ENCODE assay signal across 8 cellular contexts in genomic region chr1:58515794-58516401, GRCh38. TPM values are rescaled to one million over a fixed set of nuclear protein-coding genes. Genes with fewer than 3 reads are reported as not detected.
DNase-seq lines count a peak whose midpoint lies in the region; ATAC-seq and TF ChIP-seq lines count a peak whose summit lies in the region.

No MANE protein-coding gene starts in this region.

- peak overlapping the region; percentile 57 for H3K27ac Mint-ChIP-seq in activated naive CD8-positive, alpha-beta T cell treated with anti-CD3 and anti-CD28 coated beads, Interleukin-2, amount 50 U/mL, for 24 hours
- no peak overlapping the region for H3K27ac Mint-ChIP-seq in activated T-helper 2 cell treated with anti-CD3 and anti-CD28 coated beads, Interferon-gamma antibody, Interleukin-2, Interleukin-4, amounts not matched to agents 10 μg/mL and 5 μg/mL and 100 μg/mL, durations not matched to agents 14 hours and 24 hours and 36 hours

- H3K27me3 Mint-ChIP-seq in activated naive CD8-positive, alpha-beta T cell treated with anti-CD3 and anti-CD28 coated beads, Interleukin-2, amount 50 U/mL, for 24 hours, result no peaks in the 10 kb centered on the region
- H3K27me3 Mint-ChIP-seq in activated T-helper 2 cell treated with anti-CD3 and anti-CD28 coated beads, Interferon-gamma antibody, Interleukin-2, Interleukin-4, amounts not matched to agents 10 μg/mL and 5 μg/mL and 100 μg/mL, durations not matched to agents 14 hours and 24 hours and 36 hours (ENCODE audit: low read depth), result no peaks in the 10 kb centered on the region

- no peak overlapping the region for H3K4me3 Mint-ChIP-seq in activated naive CD8-positive, alpha-beta T cell treated with anti-CD3 and anti-CD28 coated beads, Interleukin-2, amount 50 U/mL, for 24 hours
- H3K4me3 Mint-ChIP-seq in activated T-helper 2 cell treated with anti-CD3 and anti-CD28 coated beads, Interferon-gamma antibody, Interleukin-2, Interleukin-4, amounts not matched to agents 10 μg/mL and 5 μg/mL and 100 μg/mL, durations not matched to agents 14 hours and 24 hours and 36 hours (ENCODE audit: low read depth), result no peak overlapping the region

- H3K9me3 ChIP-seq in heart left ventricle, result peaks cover 0 to 7% (median 4%) of the 10 kb centered on the region in 12 donors

- WGBS in heart left ventricle, 4 donors, result 31 to 45% (median 38%) methylated on average over 2 of the region's 2 CpGs

- peaks cover 4% of the 10 kb centered on the region for H3K4me1 Mint-ChIP-seq in activated naive CD8-positive, alpha-beta T cell treated with anti-CD3 and anti-CD28 coated beads, Interleukin-2, amount 50 U/mL, for 24 hours
- H3K4me1 Mint-ChIP-seq in activated T-helper 2 cell treated with anti-CD3 and anti-CD28 coated beads, Interferon-gamma antibody, Interleukin-2, Interleukin-4, amounts not matched to agents 10 μg/mL and 5 μg/mL and 100 μg/mL, durations not matched to agents 14 hours and 24 hours and 36 hours (ENCODE audit: low read depth), result peaks cover 14% of the 10 kb centered on the region

- peak; percentile 43 for DNase-seq in SKM-1 treated with dmso at 0.1 percent for 144 hours (lab: John Stamatoyannopoulos, UW; ENCODE audit: unreplicated experiment)
- no peak for DNase-seq in SKM-1 (lab: John Stamatoyannopoulos, UW; ENCODE audit: unreplicated experiment)
- DNase-seq in HT1080 (ENCODE audit: low read depth), result peak; percentile 49
- DNase-seq in NCI-H82 treated with DMSO at 0.1 percent for 48 hours (lab: John Stamatoyannopoulos, UW; ENCODE audit: unreplicated experiment), result peak; percentile 80
- peak; percentile 14 for DNase-seq in activated naive CD8-positive, alpha-beta T cell treated with anti-CD3 and anti-CD28 coated beads, Interleukin-2, amount 50 U/mL, for 24 hours
- peak in 4 of 5 donors; percentile 20 to 35 (median 30) for DNase-seq in heart left ventricle
- peak; percentile 52 for DNase-seq in pulmonary artery endothelial cell (ENCODE audit: low read depth, low spot score)
- DNase-seq in activated T-helper 2 cell treated with anti-CD3 and anti-CD28 coated beads, Interferon-gamma antibody, Interleukin-2, Interleukin-4, amounts not matched to agents 10 μg/mL and 5 μg/mL and 100 μg/mL, durations not matched to agents 14 hours and 24 hours and 36 hours (ENCODE audit: low spot score), result no peak

- H3K36me3 Mint-ChIP-seq in activated naive CD8-positive, alpha-beta T cell treated with anti-CD3 and anti-CD28 coated beads, Interleukin-2, amount 50 U/mL, for 24 hours (ENCODE audit: low read depth), result peaks cover 9% of the 10 kb centered on the region
- H3K36me3 Mint-ChIP-seq in activated T-helper 2 cell treated with anti-CD3 and anti-CD28 coated beads, Interferon-gamma antibody, Interleukin-2, Interleukin-4, amounts not matched to agents 10 μg/mL and 5 μg/mL and 100 μg/mL, durations not matched to agents 14 hours and 24 hours and 36 hours (ENCODE audit: low read depth), result peaks cover 22% of the 10 kb centered on the region

- TF ChIP-seq POLR2A in heart left ventricle (IDR thresholded peaks at IDR 0.05), result no peak

- no peak overlapping the region for H3K4me3 ChIP-seq in heart left ventricle

- H3K4me1 ChIP-seq in heart left ventricle, result peaks cover 0 to 14% (median 0%) of the 10 kb centered on the region in 12 donors

- ATAC-seq in activated naive CD8-positive, alpha-beta T cell treated with anti-CD3 and anti-CD28 coated beads, Interleukin-2, amount 50 U/mL, for 24 hours, result no peak
- peak in 2 of 4 donors; percentile 39 to 72 for ATAC-seq in heart left ventricle

- peaks cover 0 to 59% (median 13%) of the 10 kb centered on the region in 9 donors for H3K36me3 ChIP-seq in heart left ventricle

- H3K27ac ChIP-seq in heart left ventricle, result no peak overlapping the region

- peak; percentile 56 to 82 (median 72) for TF ChIP-seq CTCF in heart left ventricle (IDR thresholded peaks at IDR 0.05)

- no peaks in the 10 kb centered on the region for H3K27me3 ChIP-seq in heart left ventricle

- H3K9me3 Mint-ChIP-seq in activated naive CD8-positive, alpha-beta T cell treated with anti-CD3 and anti-CD28 coated beads, Interleukin-2, amount 50 U/mL, for 24 hours, result no peaks in the 10 kb centered on the region
- peaks cover 6% of the 10 kb centered on the region for H3K9me3 Mint-ChIP-seq in activated T-helper 2 cell treated with anti-CD3 and anti-CD28 coated beads, Interferon-gamma antibody, Interleukin-2, Interleukin-4, amounts not matched to agents 10 μg/mL and 5 μg/mL and 100 μg/mL, durations not matched to agents 14 hours and 24 hours and 36 hours

- intact Hi-C loops in heart left ventricle (cut with DNase I), result loop anchor here (1.0 to 10.0 kb wide), 7 partner anchors 30 to 1429 kb away; partner anchors contain the start of gene OMA1 (in 8 of the 10)
- intact Hi-C loops in activated T-helper 2 cell treated with anti-CD3 and anti-CD28 coated beads, Interferon-gamma antibody, Interleukin-2, Interleukin-4, amounts not matched to agents 10 μg/mL and 5 μg/mL and 100 μg/mL, durations not matched to agents 14 hours and 24 hours and 36 hours (cut with micrococcal nuclease), result loop anchor here (1.0 to 5.0 kb wide), 3 partner anchors 30 to 1241 kb away; partner anchors contain the start of gene OMA1

RNA-seq across cellular contexts. Expression of gene OMA1, which starts 30.6 kb away (rescaled TPM):
- 18.8 and 22.6 TPM in 2 replicates for total RNA-seq in HT1080 (2014; rRNA removed; shearing (Covaris generic))
- polyA plus RNA-seq in HT1080 (2015; cell fraction: cytosol; rRNA removed), result 19.2 and 21.3 TPM in 2 replicates
- 48.0 and 69.4 TPM in 2 replicates for polyA plus RNA-seq in HT1080 (2015; cell fraction: nucleus; rRNA removed)
- total RNA-seq in heart left ventricle (10 to 100 TPM; 23.5 to 44.5 (median 37.2) TPM), pulmonary artery endothelial cell (8.8 and 20.6 TPM in 2 replicates)
- 10 to 100 TPM in 1 of 2 donors, 1 to 10 TPM in 1; 9.6 to 22.5 TPM for polyA plus RNA-seq in heart left ventricle
- total RNA-seq in activated T-helper 2 cell treated with anti-CD3 and anti-CD28 coated beads, Interferon-gamma antibody, Interleukin-2, Interleukin-4, amounts not matched to agents 10 μg/mL and 5 μg/mL and 100 μg/mL, durations not matched to agents 14 hours and 24 hours and 36 hours, result 10.2 and 10.3 TPM in 2 replicates

Comparison
In these comparisons a context has a peak if more than half of its experiments do, and no peak if none do; other contexts are left out.
1. DNase-seq: peak in SKM-1 treated with dmso at 0.1 percent for 144 hours (single experiment), HT1080 (single experiment), NCI-H82 treated with DMSO at 0.1 percent for 48 hours (single experiment), activated naive CD8-positive, alpha-beta T cell treated with anti-CD3 and anti-CD28 coated beads, Interleukin-2, amount 50 U/mL, for 24 hours (single experiment), heart left ventricle (4 of 5) and pulmonary artery endothelial cell (single experiment); none in SKM-1 (single experiment) and activated T-helper 2 cell treated with anti-CD3 and anti-CD28 coated beads, Interferon-gamma antibody, Interleukin-2, Interleukin-4, amounts not matched to agents 10 μg/mL and 5 μg/mL and 100 μg/mL, durations not matched to agents 14 hours and 24 hours and 36 hours (single experiment).